ENCODE assay signal across 16 cellular contexts in genomic region chr15:37877851-37878577, GRCh38. TPM values are rescaled to one million over a fixed set of nuclear protein-coding genes. Genes with fewer than 3 reads are reported as not detected.
A peak's percentile ranks its signal among the peaks of the same experiment; 100 is the strongest.
DNase-seq lines count a peak whose midpoint lies in the region; ATAC-seq, FAIRE-seq and TF ChIP-seq lines count a peak whose summit lies in the region.
"Had no signal": no experiment of that assay in that cellular context is flagged by ENCODE, and none has a peak within 500 bp of the region (broad histone marks: within the 10 kb centered on the region; RNA-seq: fewer than 3 reads in every experiment).

No MANE protein-coding gene starts in this region.

- no peaks in the 10 kb centered on the region for H3K36me3 ChIP-seq in testis (ENCODE audit: low read depth, missing control alignments)
- H3K36me3 ChIP-seq: HAP-1, heart right ventricle had no signal

- H3K9me3 ChIP-seq in testis = no peaks in the 10 kb centered on the region
- H3K9me3 ChIP-seq: HAP-1, heart right ventricle had no signal

- ATAC-seq in omental fat pad (ENCODE audit: low FRiP score) = peak; percentile 90
- ATAC-seq in HG03045 (IDR thresholded peaks at IDR 0.05; ENCODE audit: unreplicated experiment) = no peak
- ATAC-seq in HG02642 (IDR thresholded peaks at IDR 0.05; ENCODE audit: poor library complexity, unreplicated experiment) = no peak
- ATAC-seq: heart right ventricle, T-helper 17 cell had no signal

- peak; percentile 81 for FAIRE-seq in RCC 7860 (lab: Jason Lieb, UNC)
- FAIRE-seq: colon had no signal

- TF ChIP-seq CTCF in epithelial cell of esophagus (IDR thresholded peaks at IDR 0.05; ENCODE audit: insufficient read depth, low read depth, low read length, missing control alignments) (no peak), omental fat pad (IDR thresholded peaks at IDR 0.05) (no peak), testis (IDR thresholded peaks at IDR 0.05) (no peak)

- intact Hi-C loops in testis (cut with DNase I; ENCODE audit: low total_unique reads) = no loop called here

- DNase-seq in GM04504 (ENCODE audit: low read depth) (peak; percentile 16), RCC 7860 (ENCODE audit: low spot score) (peak; percentile 54), epithelial cell of esophagus (ENCODE audit: low read depth) (peak; percentile 55), omental fat pad (ENCODE audit: low spot score) (no peak), testis (no peak), NCI-H187 treated with DMSO at 0.1 percent for 48 hours (lab: John Stamatoyannopoulos, UW) (no peak)
- DNase-seq: activated CD4-positive, alpha-beta T cell treated with anti-CD3 and anti-CD28 coated beads, Interleukin-2, amount 50 U/mL, for 1 hour; heart right ventricle; Karpas-422; stimulated activated CD4-positive, alpha-beta T cell treated with anti-CD3 and anti-CD28 coated beads, Interleukin-2, amount 100 ng/mL, for 24 hours; T-helper 17 cell had no signal

- TF ChIP-seq POLR2A in testis (IDR thresholded peaks at IDR 0.05) = no peak

- H3K27me3 ChIP-seq in testis = no peaks in the 10 kb centered on the region

- no peaks in the 10 kb centered on the region for H3K4me1 ChIP-seq in testis

- no peak overlapping the region for H3K4me3 ChIP-seq in epithelial cell of esophagus (ENCODE audit: low read length)
- H3K4me3 ChIP-seq in testis = no peak overlapping the region
- H3K4me3 ChIP-seq: HAP-1, heart right ventricle had no signal

- 75 to 84% methylated on average over 4 of the region's 4 CpGs for WGBS in testis, 2 donors

- no peak overlapping the region for H3K27ac ChIP-seq in testis
- H3K27ac ChIP-seq: heart right ventricle had no signal

RNA-seq across cellular contexts. Expression of gene TMCO5A, which starts 56.4 kb away (rescaled TPM):
- not detected for total RNA-seq in omental fat pad
- 100 to 1,000 TPM in 1 of 2 donors, 10 to 100 TPM in 1; 39.5 to 129 TPM for total RNA-seq in testis
- 100 TPM for polyA plus RNA-seq in testis (ENCODE audit: insufficient read depth, low read depth, low replicate concordance)
- total RNA-seq: heart right ventricle, posterior vena cava, T-helper 17 cell had no signal
- polyA plus RNA-seq: heart right ventricle had no signal

Comparison
In these comparisons a context has a peak if more than half of its experiments do, and no peak if none do; other contexts are left out.
1. DNase-seq: peak in GM04504 (single experiment), RCC 7860 (single experiment) and epithelial cell of esophagus (single experiment); none in omental fat pad (single experiment), testis (single experiment) and NCI-H187 treated with DMSO at 0.1 percent for 48 hours (single experiment).
2. RNA of gene TMCO5A, which starts 56.4 kb away (total RNA-seq): 39.5 to 129 TPM in testis; not detected in omental fat pad; every median in the first group is over 10 times any median in the second.